ENCODE assay signal across 12 cellular contexts in genomic region chr17:2484876-2485275, GRCh38. TPM values are rescaled to one million over a fixed set of nuclear protein-coding genes. Genes with fewer than 3 reads are reported as not detected.
DNase-seq lines count a peak whose midpoint lies in the region; ATAC-seq and TF ChIP-seq lines count a peak whose summit lies in the region.
"Had no signal": no experiment of that assay in that cellular context is flagged by ENCODE, and none has a peak within 500 bp of the region (broad histone marks: within the 10 kb centered on the region; RNA-seq: fewer than 3 reads in every experiment).

No MANE protein-coding gene starts in this region.

- peak; percentile 58 for ATAC-seq in WTC11
- ATAC-seq: activated T-cell treated with anti-CD3 and anti-CD28 coated beads, Interleukin-2, amount 50 U/mL, for 72 hours; HCT116 had no signal

- POLR2A ChIA-PET in WTC11 (lab: Charles Lee) (interaction anchor here (0.7 kb wide), 2 partner anchors 10 to 108 kb away, joined by 4 to 5 read pairs; no protein-coding TSS in a partner anchor), GM10248 (lab: Yijun Ruan, JAX) (no interaction called here)

- H3K4me1 Mint-ChIP-seq in WTC11 (peaks cover 46% of the 10 kb centered on the region), mesothelial cell of epicardium (peaks cover 12% of the 10 kb centered on the region)

- DNase-seq in DMS79 treated with DMSO at 0.1 percent for 48 hours (lab: John Stamatoyannopoulos, UW) (peak; percentile 98), NCI-H2107 (lab: John Stamatoyannopoulos, UW) (peak; percentile 54), WTC11 (ENCODE audit: low spot score) (peak; percentile 46), mesothelial cell of epicardium (ENCODE audit: low spot score in 2 of 2, unreplicated experiment in 2 of 2) (no peak), NOMO-1 treated with DMSO at 0.1 percent for 48 hours (lab: John Stamatoyannopoulos, UW; ENCODE audit: unreplicated experiment) (no peak), activated gamma-delta T cell treated with Interleukin-2 at 50 U/mL for 16 hours (no peak), GM10248 (ENCODE audit: extremely low spot score) (no peak)
- DNase-seq in activated naive CD4-positive, alpha-beta T cell (lab: John Stamatoyannopoulos, UW), result no peak
- DNase-seq: activated T-cell treated with anti-CD3 and anti-CD28 coated beads, Interleukin-2, amount 50 U/mL, for 72 hours; IMR-90; NCI-H446 had no signal

- H3K36me3 Mint-ChIP-seq in WTC11 (no peaks in the 10 kb centered on the region), mesothelial cell of epicardium (peaks cover 3% of the 10 kb centered on the region)

- CTCF ChIA-PET in WTC11 (lab: Charles Lee) (interaction anchor here (1.0 to 1.4 kb wide), 2 partner anchors 39 to 59 kb away, joined by 3 read pairs; no protein-coding TSS in a partner anchor), GM10248 (lab: Yijun Ruan, JAX) (interaction anchor here (1.4 kb wide), 1 partner anchor 102 kb away, joined by 3 read pairs; no protein-coding TSS in a partner anchor)

- H3K4me3 Mint-ChIP-seq in WTC11 (no peak overlapping the region), mesothelial cell of epicardium (no peak overlapping the region)
- H3K4me3 Mint-ChIP-seq: activated T-cell treated with anti-CD3 and anti-CD28 coated beads, Interleukin-2, amount 50 U/mL, for 72 hours had no signal

- H3K27ac Mint-ChIP-seq in WTC11 (no peak overlapping the region; the same call in 1 of the 2 replicates), mesothelial cell of epicardium (peak overlapping the region; percentile 15)
- H3K27ac Mint-ChIP-seq: activated T-cell treated with anti-CD3 and anti-CD28 coated beads, Interleukin-2, amount 50 U/mL, for 72 hours had no signal

- H3K27me3 Mint-ChIP-seq in WTC11 (ENCODE audit: low read depth), result no peaks in the 10 kb centered on the region
- H3K27me3 Mint-ChIP-seq in mesothelial cell of epicardium (ENCODE audit: low read depth), result no peaks in the 10 kb centered on the region

- H3K9me3 Mint-ChIP-seq in WTC11, result no peaks in the 10 kb centered on the region
- H3K9me3 Mint-ChIP-seq in mesothelial cell of epicardium, result no peaks in the 10 kb centered on the region
- H3K9me3 Mint-ChIP-seq: activated T-cell treated with anti-CD3 and anti-CD28 coated beads, Interleukin-2, amount 50 U/mL, for 72 hours had no signal

- TF ChIP-seq CTCF in WTC11 (IDR thresholded peaks at IDR 0.05) (no peak), mesothelial cell of epicardium (IDR thresholded peaks at IDR 0.05; ENCODE audit: unreplicated experiment) (no peak), GM10248 (IDR thresholded peaks at IDR 0.05; ENCODE audit: control extremely low read depth, extremely low read depth, low read depth, missing control alignments) (no peak)

TF ChIP-seq in WTC11, 78 proteins besides CTCF, POLR2A, EP300 and RAD21:
- TF ChIP-seq GRHL2 (CRISPR knock-in tag; IDR thresholded peaks at IDR 0.05; ENCODE audit: insufficient replicate concordance, severe bottlenecking), result no peak
- no peak for TF ChIP-seq CREM (CRISPR knock-in tag; IDR thresholded peaks at IDR 0.05)
- no peak for TF ChIP-seq NFATC4 (CRISPR knock-in tag; IDR thresholded peaks at IDR 0.05)
- TF ChIP-seq USF2 (CRISPR knock-in tag; IDR thresholded peaks at IDR 0.05), result no peak
- TF ChIP-seq ERG (CRISPR knock-in tag; IDR thresholded peaks at IDR 0.05), result no peak
- TF ChIP-seq MYBL2 (CRISPR knock-in tag; IDR thresholded peaks at IDR 0.05), result no peak
- no peak for TF ChIP-seq ZNF121 (CRISPR knock-in tag; IDR thresholded peaks at IDR 0.05)
- TF ChIP-seq EMX1 (CRISPR knock-in tag; IDR thresholded peaks at IDR 0.05), result no peak

RNA-seq across cellular contexts. Expression of gene METTL16, which starts 26.8 kb away (rescaled TPM):
- total RNA-seq in WTC11 (2021) (45.9 to 54.1 TPM (median 51.1 TPM) in 3 replicates), mesothelial cell of epicardium (39.6 to 42.3 TPM (median 41.8 TPM) in 3 replicates)

Comparison
In these comparisons a context has a peak if more than half of its experiments do, and no peak if none do; other contexts are left out.
1. DNase-seq: peak in DMS79 treated with DMSO at 0.1 percent for 48 hours (single experiment), NCI-H2107 (single experiment) and WTC11 (single experiment); none in mesothelial cell of epicardium (0 of 2), activated naive CD4-positive, alpha-beta T cell (0 of 4), NOMO-1 treated with DMSO at 0.1 percent for 48 hours (single experiment), activated gamma-delta T cell treated with Interleukin-2 at 50 U/mL for 16 hours (single experiment) and GM10248 (single experiment).